ENCODE assay signal across 8 cellular contexts in genomic region chr3:136250862-136251460, GRCh38.
DNase-seq lines count a peak whose midpoint lies in the region; ATAC-seq and TF ChIP-seq lines count a peak whose summit lies in the region.

No MANE protein-coding gene starts in this region.

- H3K27ac ChIP-seq in VCaP (peak overlapping the region; percentile 88), coronary artery (peak overlapping the region; percentile 79 to 96)

- peak overlapping the region; percentile 87 for H3K4me3 ChIP-seq in coronary artery

- DNase-seq in COR-L47 (lab: John Stamatoyannopoulos, UW) (peak; percentile 85), NCI-H1417 treated with DMSO at 0.1 percent for 48 hours (lab: John Stamatoyannopoulos, UW) (peak; percentile 51), coronary artery (ENCODE audit: low spot score) (peak; percentile 84), left kidney (ENCODE audit: low read depth, low spot score) (peak; percentile 77), amniotic stem cell (lab: John Stamatoyannopoulos, UW) (no peak)
- peak; percentile 28 to 33 for DNase-seq in stimulated activated CD4-positive, alpha-beta T cell treated with anti-CD3 and anti-CD28 coated beads, Interleukin-2, amount 100 ng/mL, for 24 hours

- peak; percentile 25 for ATAC-seq in GM21786 (IDR thresholded peaks at IDR 0.05; ENCODE audit: unreplicated experiment)

- TF ChIP-seq CTCF in VCaP (conservative IDR thresholded peaks at IDR 0.05) (peak; percentile 10; the same call in 1 of the 2 replicates), coronary artery (IDR thresholded peaks at IDR 0.05) (no peak)
